Comparison of ENCODE assay signal across 1 cellular context in genomic region chr6:55198708-55199107, GRCh38.
TF ChIP-seq lines count a peak whose summit lies in the region.

No MANE protein-coding gene starts in this region.

TF ChIP-seq in WTC11, 78 proteins besides CTCF, POLR2A, EP300 and RAD21 (continued from another document):
- TF ChIP-seq E2F4 (CRISPR knock-in tag; IDR thresholded peaks at IDR 0.05; ENCODE audit: borderline replicate concordance, low read depth) (no peak), IRF2 (CRISPR knock-in tag; IDR thresholded peaks at IDR 0.05; ENCODE audit: borderline replicate concordance, low read depth) (no peak), CREM (CRISPR knock-in tag; IDR thresholded peaks at IDR 0.05) (no peak), ZNF423 (CRISPR knock-in tag; IDR thresholded peaks at IDR 0.05) (no peak), SMAD3 (CRISPR knock-in tag; IDR thresholded peaks at IDR 0.05; ENCODE audit: borderline replicate concordance) (no peak)
- TF ChIP-seq, protein P1, sequence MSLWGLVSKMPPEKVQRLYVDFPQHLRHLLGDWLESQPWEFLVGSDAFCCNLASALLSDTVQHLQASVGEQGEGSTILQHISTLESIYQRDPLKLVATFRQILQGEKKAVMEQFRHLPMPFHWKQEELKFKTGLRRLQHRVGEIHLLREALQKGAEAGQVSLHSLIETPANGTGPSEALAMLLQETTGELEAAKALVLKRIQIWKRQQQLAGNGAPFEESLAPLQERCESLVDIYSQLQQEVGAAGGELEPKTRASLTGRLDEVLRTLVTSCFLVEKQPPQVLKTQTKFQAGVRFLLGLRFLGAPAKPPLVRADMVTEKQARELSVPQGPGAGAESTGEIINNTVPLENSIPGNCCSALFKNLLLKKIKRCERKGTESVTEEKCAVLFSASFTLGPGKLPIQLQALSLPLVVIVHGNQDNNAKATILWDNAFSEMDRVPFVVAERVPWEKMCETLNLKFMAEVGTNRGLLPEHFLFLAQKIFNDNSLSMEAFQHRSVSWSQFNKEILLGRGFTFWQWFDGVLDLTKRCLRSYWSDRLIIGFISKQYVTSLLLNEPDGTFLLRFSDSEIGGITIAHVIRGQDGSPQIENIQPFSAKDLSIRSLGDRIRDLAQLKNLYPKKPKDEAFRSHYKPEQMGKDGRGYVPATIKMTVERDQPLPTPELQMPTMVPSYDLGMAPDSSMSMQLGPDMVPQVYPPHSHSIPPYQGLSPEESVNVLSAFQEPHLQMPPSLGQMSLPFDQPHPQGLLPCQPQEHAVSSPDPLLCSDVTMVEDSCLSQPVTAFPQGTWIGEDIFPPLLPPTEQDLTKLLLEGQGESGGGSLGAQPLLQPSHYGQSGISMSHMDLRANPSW (CRISPR knock-in tag; conservative IDR thresholded peaks at IDR 0.05; ENCODE audit: low read depth): no peak
